26 cellular contexts compared by ENCODE assay signal in the genomic region with DNA sequence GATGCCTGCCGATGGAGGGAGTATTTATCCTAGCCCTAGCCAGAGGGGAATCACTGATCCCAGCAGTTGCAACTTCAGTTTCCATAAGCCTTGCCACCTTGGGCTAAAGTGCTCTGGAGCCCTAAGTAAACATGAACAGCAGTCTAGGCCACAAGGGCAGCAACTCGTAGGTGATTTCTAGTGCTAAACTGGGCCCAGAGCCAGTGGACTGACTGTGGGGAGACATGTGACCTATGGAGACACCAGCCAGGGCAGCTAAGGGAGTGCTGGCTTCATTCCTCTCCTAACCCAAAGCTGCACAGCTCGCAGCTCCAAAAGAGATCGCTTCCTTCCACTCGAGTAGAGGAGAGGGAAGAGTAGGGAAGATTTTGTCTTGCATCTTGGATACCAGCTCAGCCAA.
"Had no signal": no experiment of that assay in that cellular context is flagged by ENCODE, and none has a peak within 500 bp of the region (broad histone marks: within the 10 kb centered on the region; RNA-seq: fewer than 3 reads in every experiment).

No MANE protein-coding gene starts in this region.

- H3K27me3 ChIP-seq: gastrocnemius medialis, hepatocyte, neutrophil, right lobe of liver, suprapubic skin had no signal

- H3K9me3 ChIP-seq: gastrocnemius medialis, mucosa of descending colon, neutrophil, pancreas, right lobe of liver, suprapubic skin had no signal

- H3K4me1 ChIP-seq: gastrocnemius medialis, pancreas, right lobe of liver, suprapubic skin had no signal

- H3K36me3 ChIP-seq: gastrocnemius medialis, neutrophil, pancreas, right lobe of liver, suprapubic skin had no signal

- ATAC-seq: esophagus mucosa; gastrocnemius medialis; mucosa of descending colon; natural killer cell treated with Interleukin-12 subunit alpha and Interleukin-12 subunit beta and Interleukin-15 and Interleukin-18, amount 100 ng/mL, for 72 hours; pancreas; right lobe of liver; stimulated activated naive CD8-positive, alpha-beta T cell treated with anti-CD3 and anti-CD28 coated beads, Interleukin-15, amount 100 ng/mL, for 72 hours had no signal

- H3K4me3 ChIP-seq: dorsolateral prefrontal cortex, gastrocnemius medialis, hepatocyte, lung, mucosa of descending colon, pancreas, right lobe of liver, suprapubic skin had no signal

- DNase-seq: cortex of kidney; dorsolateral prefrontal cortex; effector CD4-positive, alpha-beta T cell; foreskin fibroblast; gastrocnemius medialis; head of caudate nucleus; kidney; mucosa of descending colon; naive B cell; retina; right lobe of liver; small intestine; stimulated activated CD4-positive, alpha-beta T cell treated with anti-CD3 and anti-CD28 coated beads, Interleukin-12 subunit alpha, Interleukin-12 subunit beta, amount 100 ng/mL, for 4 hours; stimulated activated CD4-positive, alpha-beta T cell treated with anti-CD3 and anti-CD28 coated beads, Interleukin-1b, Interleukin-23, amount 100 ng/mL, for 48 hours; stimulated activated CD4-positive, alpha-beta T cell treated with anti-CD3 and anti-CD28 coated beads, Interleukin-4, amount 100 ng/mL, for 1 hour; stimulated activated CD8-positive, alpha-beta memory T cell treated with anti-CD3 and anti-CD28 coated beads, Interleukin-4, amount 100 ng/mL, for 48 hours; stimulated activated naive CD4-positive, alpha-beta T cell; stimulated activated naive CD8-positive, alpha-beta T cell treated with anti-CD3 and anti-CD28 coated beads, Interleukin-15, amount 100 ng/mL, for 72 hours had no signal

- H3K27ac ChIP-seq: dorsolateral prefrontal cortex, epithelial cell of prostate, gastrocnemius medialis, hepatocyte, neutrophil, pancreas, right lobe of liver, suprapubic skin had no signal
